Comparison of ENCODE assay signal across 12 cellular contexts in genomic region chr1:169112241-169112640, GRCh38. TPM values are rescaled to one million over a fixed set of nuclear protein-coding genes. Genes with fewer than 3 reads are reported as not detected.
DNase-seq lines count a peak whose midpoint lies in the region; ATAC-seq and TF ChIP-seq lines count a peak whose summit lies in the region.
"Had no signal": no experiment of that assay in that cellular context is flagged by ENCODE, and none has a peak within 500 bp of the region (broad histone marks: within the 10 kb centered on the region; RNA-seq: fewer than 3 reads in every experiment).

No MANE protein-coding gene starts in this region.

- H3K36me3 ChIP-seq in left ventricle myocardium inferior (peaks cover 36% of the 10 kb centered on the region), sigmoid colon (peaks cover 4 to 46% (median 27%) of the 10 kb centered on the region in 4 donors), prostate gland (peaks cover 0 to 2% of the 10 kb centered on the region in 2 donors)

- H3K4me1 ChIP-seq in left ventricle myocardium inferior (peaks cover 82% of the 10 kb centered on the region), sigmoid colon (peaks cover 0 to 81% (median 72%) of the 10 kb centered on the region in 4 donors), prostate gland (replicated peaks) (peaks cover 9% of the 10 kb centered on the region)

- DNase-seq in HFF-Myc (ENCODE audit: extremely low read depth, low read depth) (peak; percentile 56), RWPE1 (ENCODE audit: low spot score) (no peak), left ventricle myocardium inferior (no peak), sigmoid colon (no peak), NCI-H1048 (lab: John Stamatoyannopoulos, UW) (no peak), prostate gland (ENCODE audit: low spot score) (no peak)
- DNase-seq: activated CD4-positive, alpha-beta T cell treated with anti-CD3 and anti-CD28 coated beads, Interleukin-2, amount 10 ng/mL, durations not matched to agents 7 days and 5 days; activated naive CD8-positive, alpha-beta T cell treated with anti-CD3 and anti-CD28 coated beads, Interleukin-2, amount 50 U/mL, for 24 hours; erythroblast; SJCRH30 had no signal

- POLR2A ChIA-PET in RWPE1 (lab: Yijun Ruan, JAX; ENCODE audit: low non-redundant PET) = no interaction called here

- CTCF ChIA-PET in RWPE1 (lab: Yijun Ruan, JAX) = interaction anchor here (0.7 kb wide), 1 partner anchor 91 kb away, joined by 3 read pairs; no protein-coding TSS in a partner anchor

- H3K27me3 ChIP-seq in left ventricle myocardium inferior (ENCODE audit: low read depth) (no peaks in the 10 kb centered on the region), sigmoid colon (no peaks in the 10 kb centered on the region), prostate gland (replicated peaks; ENCODE audit: insufficient read depth) (no peaks in the 10 kb centered on the region)
- H3K27me3 ChIP-seq: SJCRH30 had no signal

- TF ChIP-seq POLR2A in sigmoid colon (IDR thresholded peaks at IDR 0.05) (no peak), prostate gland (IDR thresholded peaks at IDR 0.05) (no peak)

- ATAC-seq in HG02759 (IDR thresholded peaks at IDR 0.05; ENCODE audit: unreplicated experiment) (no peak), HG02571 (IDR thresholded peaks at IDR 0.05; ENCODE audit: unreplicated experiment) (no peak)
- ATAC-seq: activated naive CD8-positive, alpha-beta T cell treated with anti-CD3 and anti-CD28 coated beads, Interleukin-2, amount 50 U/mL, for 24 hours had no signal

- 17 to 57% methylated on average over 6 of the region's 6 CpGs for WGBS in sigmoid colon, 2 donors
- WGBS in prostate gland = 80% methylated on average over 6 of the region's 6 CpGs

- TF ChIP-seq CTCF in HFF-Myc (IDR thresholded peaks at IDR 0.05; ENCODE audit: low read depth, low read length, missing control alignments) = no peak
- TF ChIP-seq CTCF in RWPE1 (conservative IDR thresholded peaks at IDR 0.05; ENCODE audit: low read depth) = no peak
- no peak for TF ChIP-seq CTCF in left ventricle myocardium inferior (IDR thresholded peaks at IDR 0.05; ENCODE audit: borderline replicate concordance)
- TF ChIP-seq CTCF in sigmoid colon (IDR thresholded peaks at IDR 0.05) = no peak
- no peak for TF ChIP-seq CTCF in prostate gland (IDR thresholded peaks at IDR 0.05)

- peak overlapping the region; percentile 71 for H3K27ac ChIP-seq in RWPE1
- H3K27ac ChIP-seq in left ventricle myocardium inferior (replicated peaks) = peak overlapping the region; percentile 97
- peak overlapping the region; percentile 96 to 97 (median 97) for H3K27ac ChIP-seq in sigmoid colon
- H3K27ac ChIP-seq in prostate gland = no peak overlapping the region
- H3K27ac ChIP-seq: SJCRH30 had no signal

- H3K4me3 ChIP-seq in HFF-Myc (replicated peaks; ENCODE audit: low read depth, low read length) = no peak overlapping the region
- H3K4me3 ChIP-seq in left ventricle myocardium inferior = peak overlapping the region; percentile 94
- H3K4me3 ChIP-seq in sigmoid colon = no peak overlapping the region
- H3K4me3 ChIP-seq in prostate gland = no peak overlapping the region
- H3K4me3 ChIP-seq: SJCRH30 had no signal

- H3K9me3 ChIP-seq in left ventricle myocardium inferior (replicated peaks) (no peaks in the 10 kb centered on the region), sigmoid colon (no peaks in the 10 kb centered on the region), prostate gland (no peaks in the 10 kb centered on the region)
- H3K9me3 ChIP-seq: SJCRH30 had no signal

- no peak for TF ChIP-seq EP300 in sigmoid colon (IDR thresholded peaks at IDR 0.05)

- intact Hi-C loops in left ventricle myocardium inferior (cut with micrococcal nuclease) = no loop called here
- intact Hi-C loops in sigmoid colon (cut with DNase I) = loop anchor here (5.0 kb wide), 1 partner anchor 375 kb away; the partner anchor contains the start of gene SLC19A2
- intact Hi-C loops in prostate gland (cut with DNase I) = loop anchor here (5.0 kb wide), 1 partner anchor 235 kb away; no protein-coding TSS in a partner anchor

RNA-seq across cellular contexts. Expression of gene ATP1B1, which starts 5.8 kb away (rescaled TPM):
- total RNA-seq in left ventricle myocardium inferior (385 TPM), sigmoid colon (100 to 1,000 TPM in 3 of 4 donors, 10 to 100 TPM in 1; 92.4 to 118 (median 109) TPM), prostate gland (100 to 1,000 TPM in 1 of 2 donors, 10 to 100 TPM in 1; 59.4 to 139 TPM)
- 100 to 1,000 TPM in 1 of 3 donors, 10 to 100 TPM in 2; 54.7 to 259 (median 79.1) TPM for polyA plus RNA-seq in sigmoid colon

Comparison
In these comparisons a context has a peak if more than half of its experiments do, and no peak if none do; other contexts are left out.
1. H3K27ac ChIP-seq: peak in RWPE1 (single experiment), left ventricle myocardium inferior (single experiment) and sigmoid colon (4 of 4); none in prostate gland (0 of 2).